ENCODE assay signal across 25 cellular contexts in genomic region chr16:66254106-66254505, GRCh38.
"Had no signal": no experiment of that assay in that cellular context is flagged by ENCODE, and none has a peak within 500 bp of the region (broad histone marks: within the 10 kb centered on the region; RNA-seq: fewer than 3 reads in every experiment).

No MANE protein-coding gene starts in this region.

- H3K36me3 Mint-ChIP-seq: activated CD4-positive, alpha-beta memory T cell treated with anti-CD3 and anti-CD28 coated beads for 36 hours; activated naive CD4-positive, alpha-beta T cell treated with anti-CD3 and anti-CD28 coated beads, Interleukin-2, amount 50 U/mL, for 72 hours; brain had no signal

- H3K36me3 ChIP-seq: ascending aorta, Peyer's patch had no signal

- H3K4me3 Mint-ChIP-seq: activated CD4-positive, alpha-beta memory T cell treated with anti-CD3 and anti-CD28 coated beads for 36 hours; activated CD4-positive, alpha-beta T cell treated with anti-CD3 and anti-CD28 coated beads, Interleukin-2, amount 10 ng/mL, durations not matched to agents 7 days and 5 days; activated naive CD8-positive, alpha-beta T cell treated with anti-CD3 and anti-CD28 coated beads, Interleukin-2, amount 50 U/mL, for 24 hours; activated T-cell treated with anti-CD3 and anti-CD28 coated beads, Interleukin-2, amount 50 U/mL, for 4 hours; brain had no signal

- H3K4me1 ChIP-seq: Peyer's patch had no signal

- H3K27me3 Mint-ChIP-seq: activated naive CD8-positive, alpha-beta T cell treated with anti-CD3 and anti-CD28 coated beads, Interleukin-2, amount 50 U/mL, for 24 hours had no signal

- H3K9me3 ChIP-seq: ascending aorta, Peyer's patch had no signal

- H3K27ac ChIP-seq: ascending aorta, Peyer's patch, VCaP had no signal

- H3K9me3 Mint-ChIP-seq: activated CD4-positive, alpha-beta memory T cell treated with anti-CD3 and anti-CD28 coated beads for 36 hours; activated CD4-positive, alpha-beta T cell treated with anti-CD3 and anti-CD28 coated beads, Interleukin-2, amount 10 ng/mL, durations not matched to agents 7 days and 5 days; activated naive CD4-positive, alpha-beta T cell treated with anti-CD3 and anti-CD28 coated beads, Interleukin-2, amount 50 U/mL, for 72 hours; activated naive CD8-positive, alpha-beta T cell treated with anti-CD3 and anti-CD28 coated beads, Interleukin-2, amount 50 U/mL, for 24 hours; activated T-cell treated with anti-CD3 and anti-CD28 coated beads, Interleukin-2, amount 50 U/mL, for 4 hours had no signal

- H3K27ac Mint-ChIP-seq: activated CD4-positive, alpha-beta memory T cell treated with anti-CD3 and anti-CD28 coated beads for 36 hours; activated CD4-positive, alpha-beta T cell treated with anti-CD3 and anti-CD28 coated beads, Interleukin-2, amount 10 ng/mL, durations not matched to agents 7 days and 5 days; activated naive CD4-positive, alpha-beta T cell treated with anti-CD3 and anti-CD28 coated beads, Interleukin-2, amount 50 U/mL, for 72 hours; activated naive CD8-positive, alpha-beta T cell treated with anti-CD3 and anti-CD28 coated beads, Interleukin-2, amount 50 U/mL, for 24 hours had no signal

- ATAC-seq: activated naive CD4-positive, alpha-beta T cell treated with anti-CD3 and anti-CD28 coated beads, Interleukin-2, amount 50 U/mL, for 72 hours; activated naive CD8-positive, alpha-beta T cell treated with anti-CD3 and anti-CD28 coated beads, Interleukin-2, amount 50 U/mL, for 24 hours; activated T-cell treated with anti-CD3 and anti-CD28 coated beads, Interleukin-2, amount 50 U/mL, for 4 hours had no signal

- H3K27me3 ChIP-seq: ascending aorta, Peyer's patch had no signal

- H3K4me1 Mint-ChIP-seq: activated CD4-positive, alpha-beta T cell treated with anti-CD3 and anti-CD28 coated beads, Interleukin-2, amount 10 ng/mL, durations not matched to agents 7 days and 5 days; activated naive CD8-positive, alpha-beta T cell treated with anti-CD3 and anti-CD28 coated beads, Interleukin-2, amount 50 U/mL, for 24 hours had no signal

- H3K4me3 ChIP-seq: ascending aorta, Peyer's patch had no signal

- DNase-seq: activated CD4-positive, alpha-beta memory T cell treated with anti-CD3 and anti-CD28 coated beads for 36 hours; activated CD4-positive, alpha-beta T cell treated with anti-CD3 and anti-CD28 coated beads, Interleukin-2, amount 10 ng/mL, durations not matched to agents 7 days and 5 days; activated CD4-positive, CD25-positive, alpha-beta regulatory T cell; activated CD8-positive, alpha-beta memory T cell treated with anti-CD3 and anti-CD28 coated beads for 24 hours; activated effector memory CD4-positive, alpha-beta T cell treated with anti-CD3 and anti-CD28 coated beads, Interleukin-2, amount 50 U/mL, for 16 hours; activated naive CD4-positive, alpha-beta T cell treated with Interleukin-2 at 50 U/mL for 16 hours; activated naive CD8-positive, alpha-beta T cell treated with anti-CD3 and anti-CD28 coated beads, Interleukin-2, amount 50 U/mL, for 24 hours; activated T-cell treated with anti-CD3 and anti-CD28 coated beads, Interleukin-2, amount 50 U/mL, for 4 hours; amniotic stem cell; KG1; NCI-H1048; NCI-H146; NCI-H187 treated with DMSO at 0.1 percent for 48 hours; NCI-H2081 treated with DMSO at 0.1 percent for 48 hours; NCI-H2171; NCI-H2227 treated with DMSO at 0.1 percent for 48 hours; NCI-H526; Peyer's patch; SHP77; T-helper 2 cell; T1000 had no signal
